In genomic region chr4:121977251-121978168, GRCh38 we compare ENCODE assay signal across 10 cellular contexts. TPM values are rescaled to one million over a fixed set of nuclear protein-coding genes. Genes with fewer than 3 reads are reported as not detected.
DNase-seq lines count a peak whose midpoint lies in the region; ATAC-seq and TF ChIP-seq lines count a peak whose summit lies in the region.
"Had no signal": no experiment of that assay in that cellular context is flagged by ENCODE, and none has a peak within 500 bp of the region (broad histone marks: within the 10 kb centered on the region; RNA-seq: fewer than 3 reads in every experiment).

No MANE protein-coding gene starts in this region.

- no peak overlapping the region for H3K4me3 ChIP-seq in HAP-1
- H3K4me3 ChIP-seq: breast epithelium had no signal

- peaks cover 8 to 12% of the 10 kb centered on the region in 2 donors for H3K27me3 Mint-ChIP-seq in natural killer cell treated with Interleukin-12 subunit alpha and Interleukin-12 subunit beta and Interleukin-15 and Interleukin-18, amount 100 ng/mL, for 72 hours
- peaks cover 48% of the 10 kb centered on the region for H3K27me3 Mint-ChIP-seq in osteocyte (ENCODE audit: unreplicated experiment)

- H3K9me3 ChIP-seq in HAP-1, result no peaks in the 10 kb centered on the region
- H3K9me3 ChIP-seq: breast epithelium had no signal

- no peak for TF ChIP-seq CTCF in osteocyte (IDR thresholded peaks at IDR 0.05)

- H3K27ac Mint-ChIP-seq in natural killer cell treated with Interleukin-12 subunit alpha and Interleukin-12 subunit beta and Interleukin-15 and Interleukin-18, amount 100 ng/mL, for 72 hours, result no peak overlapping the region
- H3K27ac Mint-ChIP-seq in osteocyte (ENCODE audit: unreplicated experiment), result no peak overlapping the region

- H3K9me3 Mint-ChIP-seq in natural killer cell treated with Interleukin-12 subunit alpha and Interleukin-12 subunit beta and Interleukin-15 and Interleukin-18, amount 100 ng/mL, for 72 hours, result no peaks in the 10 kb centered on the region
- H3K9me3 Mint-ChIP-seq in osteocyte (ENCODE audit: unreplicated experiment), result no peaks in the 10 kb centered on the region

- peaks cover 14% of the 10 kb centered on the region for H3K27me3 ChIP-seq in HAP-1 (ENCODE audit: low read depth)
- H3K27me3 ChIP-seq: breast epithelium had no signal

- DNase-seq in NOMO-1 (lab: John Stamatoyannopoulos, UW; ENCODE audit: unreplicated experiment in 2 of 2) (peak; percentile 46 to 47), DMS79 (lab: John Stamatoyannopoulos, UW) (no peak), COLO668 (lab: John Stamatoyannopoulos, UW; ENCODE audit: unreplicated experiment) (no peak), HAP-1 (ENCODE audit: low spot score in 2 of 2) (no peak), osteocyte (ENCODE audit: extremely low spot score, unreplicated experiment) (no peak)
- DNase-seq in natural killer cell treated with Interleukin-12 subunit alpha and Interleukin-12 subunit beta and Interleukin-15 and Interleukin-18, amount 100 ng/mL, for 72 hours (ENCODE audit: low spot score), result no peak
- DNase-seq: occipital lobe had no signal

- ATAC-seq in GM19023 (IDR thresholded peaks at IDR 0.05; ENCODE audit: unreplicated experiment) (peak; percentile 96), HG02798 (IDR thresholded peaks at IDR 0.05; ENCODE audit: poor library complexity, unreplicated experiment) (peak; percentile 95)
- ATAC-seq in natural killer cell treated with Interleukin-12 subunit alpha and Interleukin-12 subunit beta and Interleukin-15 and Interleukin-18, amount 100 ng/mL, for 72 hours, result no peak

- H3K36me3 Mint-ChIP-seq in natural killer cell treated with Interleukin-12 subunit alpha and Interleukin-12 subunit beta and Interleukin-15 and Interleukin-18, amount 100 ng/mL, for 72 hours, result no peaks in the 10 kb centered on the region
- no peaks in the 10 kb centered on the region for H3K36me3 Mint-ChIP-seq in osteocyte (ENCODE audit: unreplicated experiment)

- no peaks in the 10 kb centered on the region for H3K36me3 ChIP-seq in HAP-1 (replicated peaks)
- H3K36me3 ChIP-seq: breast epithelium had no signal

- peaks cover 5 to 7% of the 10 kb centered on the region in 2 donors for H3K4me1 Mint-ChIP-seq in natural killer cell treated with Interleukin-12 subunit alpha and Interleukin-12 subunit beta and Interleukin-15 and Interleukin-18, amount 100 ng/mL, for 72 hours (ENCODE audit: low read depth in 2 of 2)
- peaks cover 4% of the 10 kb centered on the region for H3K4me1 Mint-ChIP-seq in osteocyte (ENCODE audit: unreplicated experiment)

- in situ Hi-C loops in HAP-1 (cut with MboI; ENCODE audit: low sequenced_read_pairs), result no loop called here

- 0 out of 2 replicates have a peak, but pooled peaks cover 7% of the 10 kb centered on the region for H3K4me1 ChIP-seq in HAP-1
- H3K4me1 ChIP-seq: breast epithelium had no signal

- peak overlapping the region; percentile 4 for H3K4me3 Mint-ChIP-seq in natural killer cell treated with Interleukin-12 subunit alpha and Interleukin-12 subunit beta and Interleukin-15 and Interleukin-18, amount 100 ng/mL, for 72 hours
- H3K4me3 Mint-ChIP-seq in osteocyte (ENCODE audit: unreplicated experiment), result no peak overlapping the region

RNA-seq across cellular contexts. Expression of gene TRPC3, which starts 25.6 kb away (rescaled TPM):
- under 1 TPM; 0.24 to 0.73 TPM for total RNA-seq in natural killer cell treated with Interleukin-12 subunit alpha and Interleukin-12 subunit beta and Interleukin-15 and Interleukin-18, amount 100 ng/mL, for 72 hours
- total RNA-seq in osteocyte, result 0.24 and 0.67 TPM in 2 replicates

Comparison
In these comparisons a context has a peak if more than half of its experiments do, and no peak if none do; other contexts are left out.
1. ATAC-seq: peak in GM19023 (single experiment) and HG02798 (single experiment); none in natural killer cell treated with Interleukin-12 subunit alpha and Interleukin-12 subunit beta and Interleukin-15 and Interleukin-18, amount 100 ng/mL, for 72 hours (0 of 2).
2. DNase-seq: peak in NOMO-1 (2 of 2); none in natural killer cell treated with Interleukin-12 subunit alpha and Interleukin-12 subunit beta and Interleukin-15 and Interleukin-18, amount 100 ng/mL, for 72 hours (single experiment), DMS79 (single experiment), COLO668 (single experiment), HAP-1 (0 of 2) and osteocyte (single experiment).